Comparison of ENCODE assay signal across 12 cellular contexts in the genomic region with DNA sequence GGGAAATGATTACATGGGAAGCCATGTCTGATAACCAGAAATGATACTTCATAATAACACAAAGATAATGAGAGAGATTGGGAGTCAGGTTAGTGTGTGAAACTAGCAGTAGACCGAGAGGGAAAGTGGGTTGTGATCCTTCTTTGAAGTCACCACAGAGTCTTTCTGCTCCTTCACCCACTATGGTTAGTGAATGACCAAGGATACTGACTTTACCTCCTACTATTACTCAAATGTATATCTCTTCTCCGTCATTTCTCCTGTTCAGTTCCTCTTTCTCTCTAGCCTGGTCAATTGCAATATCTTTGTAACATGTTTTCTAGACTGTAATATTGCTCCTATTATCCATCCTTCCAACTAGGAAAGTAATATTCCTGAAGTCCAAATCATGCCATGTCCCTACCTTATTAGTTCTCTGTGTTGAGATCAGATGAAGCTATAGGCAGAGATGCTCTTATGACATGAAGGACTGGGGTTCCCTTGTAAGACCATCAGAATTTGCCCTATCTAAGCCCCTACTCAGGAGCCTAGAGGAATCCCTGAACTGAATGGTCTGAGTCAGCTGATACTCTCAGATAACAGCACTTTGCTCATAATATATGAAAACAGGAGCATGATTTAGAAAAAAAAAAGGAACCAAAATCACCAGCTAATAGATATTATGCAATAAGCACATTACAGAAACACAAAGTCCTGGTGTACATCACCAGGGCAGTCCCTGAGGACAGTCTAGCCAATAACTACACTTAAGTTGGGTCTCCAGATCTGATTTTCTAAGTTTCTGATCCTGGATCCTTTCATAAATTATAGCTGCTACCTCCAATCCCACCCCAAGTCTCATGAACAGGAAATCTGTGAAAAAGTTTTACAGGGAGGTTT.
DNase-seq lines count a peak whose midpoint lies in the region; ATAC-seq and TF ChIP-seq lines count a peak whose summit lies in the region.
"Had no signal": no experiment of that assay in that cellular context is flagged by ENCODE, and none has a peak within 500 bp of the region (broad histone marks: within the 10 kb centered on the region; RNA-seq: fewer than 3 reads in every experiment).

No MANE protein-coding gene starts in this region.

- no peaks in the 10 kb centered on the region; the same call in 1 of the 2 replicates for H3K9me3 ChIP-seq in OCI-LY3 (ENCODE audit: insufficient read depth, low read length)

- peak overlapping the region; percentile 52 for H3K4me2 ChIP-seq in OCI-LY3 (ENCODE audit: low read length)

- no peaks in the 10 kb centered on the region for H3K36me3 ChIP-seq in OCI-LY3 (replicated peaks; ENCODE audit: low read depth, low read length)

- TF ChIP-seq CTCF in GM12865 (IDR thresholded peaks at IDR 0.05; ENCODE audit: insufficient read depth, low read depth, low read length, missing control alignments) (no peak), OCI-LY3 (IDR thresholded peaks at IDR 0.05; ENCODE audit: low read depth, low read length) (no peak)

- peaks cover 40% of the 10 kb centered on the region for H3K4me1 ChIP-seq in OCI-LY3 (ENCODE audit: low read length)

- peak; percentile 82 for DNase-seq in GM12865 (ENCODE audit: low read depth)
- no peak for DNase-seq in ecto neural progenitor cell (ENCODE audit: low spot score)
- DNase-seq in stimulated activated CD4-positive, alpha-beta T cell treated with anti-CD3 and anti-CD28 coated beads, Interleukin-4, amount 100 ng/mL, for 4 hours, result no peak
- no peak for DNase-seq in NCI-H2227 (lab: John Stamatoyannopoulos, UW; ENCODE audit: unreplicated experiment)
- DNase-seq: activated CD4-positive, CD25-positive, alpha-beta regulatory T cell treated with anti-CD3 and anti-CD28 coated beads, Interleukin-2, amount 50 U/mL, for 72 hours; CD8-positive, alpha-beta T cell; MM.1S; stimulated activated CD8-positive, alpha-beta memory T cell treated with anti-CD3 and anti-CD28 coated beads, Interleukin-4, amount 100 ng/mL, for 48 hours had no signal

- no peak overlapping the region for H2AFZ ChIP-seq in OCI-LY3 (ENCODE audit: low read depth, low read length)

- H4K20me1 ChIP-seq in OCI-LY3 (ENCODE audit: insufficient read depth, low read length), result no peaks in the 10 kb centered on the region

- H3K27me3 ChIP-seq in OCI-LY3 (ENCODE audit: low read depth, low read length), result 0 out of 2 replicates have a peak, but pooled peaks cover 3% of the 10 kb centered on the region

- H3K4me3 ChIP-seq in GM12865 (ENCODE audit: low read depth, low read length) (no peak overlapping the region), OCI-LY3 (ENCODE audit: low read length) (peak overlapping the region; percentile 14)

- ATAC-seq in GM19351 (IDR thresholded peaks at IDR 0.05; ENCODE audit: unreplicated experiment) (peak; percentile 93), HG02981 (IDR thresholded peaks at IDR 0.05; ENCODE audit: unreplicated experiment) (peak; percentile 90), GM21526 (IDR thresholded peaks at IDR 0.05; ENCODE audit: low FRiP score, unreplicated experiment) (no peak)
- ATAC-seq: CD8-positive, alpha-beta T cell had no signal

- H3K79me2 ChIP-seq in OCI-LY3 (ENCODE audit: low read length), result no peaks in the 10 kb centered on the region

- H3K9ac ChIP-seq in OCI-LY3 (ENCODE audit: low read length), result no peak overlapping the region

- peak overlapping the region; percentile 82 for H3K27ac ChIP-seq in OCI-LY3 (ENCODE audit: low read length)
